Comparison of ENCODE assay signal across 1 cellular context in the genomic region with DNA sequence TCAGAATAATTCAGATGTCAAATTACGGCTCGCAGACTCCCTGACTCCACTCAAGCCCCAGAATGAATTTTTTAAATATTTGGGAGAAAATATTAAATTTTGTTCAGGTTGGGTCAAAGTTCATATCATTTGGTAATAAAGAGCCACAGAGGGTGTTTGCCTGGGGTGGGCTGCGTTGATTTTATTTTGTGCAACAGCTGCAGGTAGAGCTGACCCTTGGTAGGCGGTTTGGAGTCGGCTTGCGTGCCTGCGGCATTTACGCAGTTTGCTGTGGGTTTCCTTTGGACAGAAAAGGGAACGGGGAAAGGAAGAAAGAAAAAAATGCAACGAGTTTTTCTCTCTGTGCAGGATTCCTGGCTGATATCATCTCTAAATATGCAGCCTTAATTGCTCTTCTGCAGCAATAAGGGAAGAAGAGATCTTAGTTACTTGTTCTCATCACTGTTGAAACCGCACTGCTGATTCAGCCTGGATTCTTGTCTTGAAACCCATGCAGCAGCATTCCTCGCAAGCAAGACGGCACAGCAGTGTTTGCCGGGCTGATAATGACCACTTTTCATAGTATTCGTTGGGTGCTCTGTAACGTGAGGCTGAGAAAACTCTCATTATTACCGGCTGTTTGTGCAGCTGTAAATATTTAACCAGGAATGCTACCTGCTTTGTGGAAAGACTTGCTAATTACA.
A peak's percentile ranks its signal among the peaks of the same experiment; 100 is the strongest.
TF ChIP-seq lines count a peak whose summit lies in the region.

No MANE protein-coding gene starts in this region.

TF ChIP-seq in HepG2, 621 proteins besides CTCF, POLR2A, EP300 and RAD21 (continued from another document and continues in another):
- TF ChIP-seq, protein P1, sequence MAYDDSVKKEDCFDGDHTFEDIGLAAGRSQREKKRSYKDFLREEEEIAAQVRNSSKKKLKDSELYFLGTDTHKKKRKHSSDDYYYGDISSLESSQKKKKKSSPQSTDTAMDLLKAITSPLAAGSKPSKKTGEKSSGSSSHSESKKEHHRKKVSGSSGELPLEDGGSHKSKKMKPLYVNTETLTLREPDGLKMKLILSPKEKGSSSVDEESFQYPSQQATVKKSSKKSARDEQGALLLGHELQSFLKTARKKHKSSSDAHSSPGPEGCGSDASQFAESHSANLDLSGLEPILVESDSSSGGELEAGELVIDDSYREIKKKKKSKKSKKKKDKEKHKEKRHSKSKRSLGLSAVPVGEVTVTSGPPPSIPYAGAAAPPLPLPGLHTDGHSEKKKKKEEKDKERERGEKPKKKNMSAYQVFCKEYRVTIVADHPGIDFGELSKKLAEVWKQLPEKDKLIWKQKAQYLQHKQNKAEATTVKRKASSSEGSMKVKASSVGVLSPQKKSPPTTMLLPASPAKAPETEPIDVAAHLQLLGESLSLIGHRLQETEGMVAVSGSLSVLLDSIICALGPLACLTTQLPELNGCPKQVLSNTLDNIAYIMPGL (CRISPR knock-in tag; IDR thresholded peaks at IDR 0.05; ENCODE audit: borderline replicate concordance in 1 of 2, low read depth in 1 of 2) = 0 out of 4 replicates have a peak, but pooled peaks of 1 of the 2 experiments have one; percentile 27
- TF ChIP-seq ZFP36L2 (CRISPR knock-in tag; IDR thresholded peaks at IDR 0.05) = no peak
- TF ChIP-seq DNMT1 (CRISPR knock-in tag; IDR thresholded peaks at IDR 0.05) = no peak
- TF ChIP-seq FOXA1 (IDR thresholded peaks at IDR 0.05) = no peak
- TF ChIP-seq FOXA1 (CRISPR knock-in tag; IDR thresholded peaks at IDR 0.05) = peak; percentile 25; the same call in 1 of the 2 replicates
- TF ChIP-seq, protein P2, sequence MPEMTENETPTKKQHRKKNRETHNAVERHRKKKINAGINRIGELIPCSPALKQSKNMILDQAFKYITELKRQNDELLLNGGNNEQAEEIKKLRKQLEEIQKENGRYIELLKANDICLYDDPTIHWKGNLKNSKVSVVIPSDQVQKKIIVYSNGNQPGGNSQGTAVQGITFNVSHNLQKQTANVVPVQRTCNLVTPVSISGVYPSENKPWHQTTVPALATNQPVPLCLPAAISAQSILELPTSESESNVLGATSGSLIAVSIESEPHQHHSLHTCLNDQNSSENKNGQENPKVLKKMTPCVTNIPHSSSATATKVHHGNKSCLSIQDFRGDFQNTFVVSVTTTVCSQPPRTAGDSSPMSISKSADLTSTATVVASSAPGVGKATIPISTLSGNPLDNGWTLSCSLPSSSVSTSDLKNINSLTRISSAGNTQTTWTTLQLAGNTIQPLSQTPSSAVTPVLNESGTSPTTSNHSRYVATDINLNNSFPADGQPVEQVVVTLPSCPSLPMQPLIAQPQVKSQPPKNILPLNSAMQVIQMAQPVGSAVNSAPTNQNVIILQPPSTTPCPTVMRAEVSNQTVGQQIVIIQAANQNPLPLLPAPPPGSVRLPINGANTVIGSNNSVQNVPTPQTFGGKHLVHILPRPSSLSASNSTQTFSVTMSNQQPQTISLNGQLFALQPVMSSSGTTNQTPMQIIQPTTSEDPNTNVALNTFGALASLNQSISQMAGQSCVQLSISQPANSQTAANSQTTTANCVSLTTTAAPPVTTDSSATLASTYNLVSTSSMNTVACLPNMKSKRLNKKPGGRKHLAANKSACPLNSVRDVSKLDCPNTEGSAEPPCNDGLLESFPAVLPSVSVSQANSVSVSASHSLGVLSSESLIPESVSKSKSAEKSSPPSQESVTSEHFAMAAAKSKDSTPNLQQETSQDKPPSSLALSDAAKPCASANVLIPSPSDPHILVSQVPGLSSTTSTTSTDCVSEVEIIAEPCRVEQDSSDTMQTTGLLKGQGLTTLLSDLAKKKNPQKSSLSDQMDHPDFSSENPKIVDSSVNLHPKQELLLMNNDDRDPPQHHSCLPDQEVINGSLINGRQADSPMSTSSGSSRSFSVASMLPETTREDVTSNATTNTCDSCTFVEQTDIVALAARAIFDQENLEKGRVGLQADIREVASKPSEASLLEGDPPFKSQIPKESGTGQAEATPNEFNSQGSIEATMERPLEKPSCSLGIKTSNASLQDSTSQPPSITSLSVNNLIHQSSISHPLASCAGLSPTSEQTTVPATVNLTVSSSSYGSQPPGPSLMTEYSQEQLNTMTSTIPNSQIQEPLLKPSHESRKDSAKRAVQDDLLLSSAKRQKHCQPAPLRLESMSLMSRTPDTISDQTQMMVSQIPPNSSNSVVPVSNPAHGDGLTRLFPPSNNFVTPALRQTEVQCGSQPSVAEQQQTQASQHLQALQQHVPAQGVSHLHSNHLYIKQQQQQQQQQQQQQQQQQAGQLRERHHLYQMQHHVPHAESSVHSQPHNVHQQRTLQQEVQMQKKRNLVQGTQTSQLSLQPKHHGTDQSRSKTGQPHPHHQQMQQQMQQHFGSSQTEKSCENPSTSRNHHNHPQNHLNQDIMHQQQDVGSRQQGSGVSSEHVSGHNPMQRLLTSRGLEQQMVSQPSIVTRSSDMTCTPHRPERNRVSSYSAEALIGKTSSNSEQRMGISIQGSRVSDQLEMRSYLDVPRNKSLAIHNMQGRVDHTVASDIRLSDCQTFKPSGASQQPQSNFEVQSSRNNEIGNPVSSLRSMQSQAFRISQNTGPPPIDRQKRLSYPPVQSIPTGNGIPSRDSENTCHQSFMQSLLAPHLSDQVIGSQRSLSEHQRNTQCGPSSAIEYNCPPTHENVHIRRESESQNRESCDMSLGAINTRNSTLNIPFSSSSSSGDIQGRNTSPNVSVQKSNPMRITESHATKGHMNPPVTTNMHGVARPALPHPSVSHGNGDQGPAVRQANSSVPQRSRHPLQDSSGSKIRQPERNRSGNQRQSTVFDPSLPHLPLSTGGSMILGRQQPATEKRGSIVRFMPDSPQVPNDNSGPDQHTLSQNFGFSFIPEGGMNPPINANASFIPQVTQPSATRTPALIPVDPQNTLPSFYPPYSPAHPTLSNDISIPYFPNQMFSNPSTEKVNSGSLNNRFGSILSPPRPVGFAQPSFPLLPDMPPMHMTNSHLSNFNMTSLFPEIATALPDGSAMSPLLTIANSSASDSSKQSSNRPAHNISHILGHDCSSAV (CRISPR knock-in tag; IDR thresholded peaks at IDR 0.05; ENCODE audit: borderline replicate concordance) = no peak
- TF ChIP-seq ZSCAN21 (CRISPR knock-in tag; IDR thresholded peaks at IDR 0.05; ENCODE audit: borderline replicate concordance) = no peak
- TF ChIP-seq ZBTB26 (CRISPR knock-in tag; IDR thresholded peaks at IDR 0.05; ENCODE audit: borderline replicate concordance) = no peak
- TF ChIP-seq MAFK (conservative IDR thresholded peaks at IDR 0.05 in 1 of 2, IDR thresholded peaks at IDR 0.05 in 1 of 2; ENCODE audit: low read length in 2 of 2) = 0 out of 4 replicates have a peak, but pooled peaks of 1 of the 2 experiments have one; percentile 7
- no peak for TF ChIP-seq ZBTB44 (CRISPR knock-in tag; IDR thresholded peaks at IDR 0.05)
- no peak for TF ChIP-seq TMF1 (CRISPR knock-in tag; IDR thresholded peaks at IDR 0.05; ENCODE audit: low read depth)
- TF ChIP-seq RXRB (CRISPR knock-in tag; IDR thresholded peaks at IDR 0.05; ENCODE audit: borderline replicate concordance) = peak; percentile 29; the same call in 1 of the 2 replicates
- TF ChIP-seq TERF1 (CRISPR knock-in tag; IDR thresholded peaks at IDR 0.05) = no peak
- no peak for TF ChIP-seq DR1 (CRISPR knock-in tag; IDR thresholded peaks at IDR 0.05)
- no peak for TF ChIP-seq HNRNPUL1 (IDR thresholded peaks at IDR 0.05; ENCODE audit: low read depth, low read length)
- TF ChIP-seq TARDBP (CRISPR knock-in tag; IDR thresholded peaks at IDR 0.05) = peak; percentile 33
- TF ChIP-seq TCF7 (IDR thresholded peaks at IDR 0.05; ENCODE audit: low read depth) = 0 out of 2 replicates have a peak, but pooled peaks have one; percentile 17
- TF ChIP-seq, protein P3, sequence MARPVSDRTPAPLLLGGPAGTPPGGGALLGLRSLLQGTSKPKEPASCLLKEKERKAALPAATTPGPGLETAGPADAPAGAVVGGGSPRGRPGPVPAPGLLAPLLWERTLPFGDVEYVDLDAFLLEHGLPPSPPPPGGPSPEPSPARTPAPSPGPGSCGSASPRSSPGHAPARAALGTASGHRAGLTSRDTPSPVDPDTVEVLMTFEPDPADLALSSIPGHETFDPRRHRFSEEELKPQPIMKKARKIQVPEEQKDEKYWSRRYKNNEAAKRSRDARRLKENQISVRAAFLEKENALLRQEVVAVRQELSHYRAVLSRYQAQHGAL (CRISPR knock-in tag; IDR thresholded peaks at IDR 0.05; ENCODE audit: not compliant biosample characterization) = no peak
- TF ChIP-seq NBN (conservative IDR thresholded peaks at IDR 0.05) = no peak
- TF ChIP-seq HOXA5 (CRISPR knock-in tag; IDR thresholded peaks at IDR 0.05) = no peak
- TF ChIP-seq, protein P4, sequence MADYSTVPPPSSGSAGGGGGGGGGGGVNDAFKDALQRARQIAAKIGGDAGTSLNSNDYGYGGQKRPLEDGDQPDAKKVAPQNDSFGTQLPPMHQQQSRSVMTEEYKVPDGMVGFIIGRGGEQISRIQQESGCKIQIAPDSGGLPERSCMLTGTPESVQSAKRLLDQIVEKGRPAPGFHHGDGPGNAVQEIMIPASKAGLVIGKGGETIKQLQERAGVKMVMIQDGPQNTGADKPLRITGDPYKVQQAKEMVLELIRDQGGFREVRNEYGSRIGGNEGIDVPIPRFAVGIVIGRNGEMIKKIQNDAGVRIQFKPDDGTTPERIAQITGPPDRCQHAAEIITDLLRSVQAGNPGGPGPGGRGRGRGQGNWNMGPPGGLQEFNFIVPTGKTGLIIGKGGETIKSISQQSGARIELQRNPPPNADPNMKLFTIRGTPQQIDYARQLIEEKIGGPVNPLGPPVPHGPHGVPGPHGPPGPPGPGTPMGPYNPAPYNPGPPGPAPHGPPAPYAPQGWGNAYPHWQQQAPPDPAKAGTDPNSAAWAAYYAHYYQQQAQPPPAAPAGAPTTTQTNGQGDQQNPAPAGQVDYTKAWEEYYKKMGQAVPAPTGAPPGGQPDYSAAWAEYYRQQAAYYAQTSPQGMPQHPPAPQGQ (CRISPR knock-in tag; IDR thresholded peaks at IDR 0.05; ENCODE audit: borderline replicate concordance) = no peak
- no peak for TF ChIP-seq ZBTB37 (CRISPR knock-in tag; IDR thresholded peaks at IDR 0.05)
- TF ChIP-seq KDM6A (CRISPR knock-in tag; IDR thresholded peaks at IDR 0.05; ENCODE audit: low read depth) = no peak
- TF ChIP-seq, protein P5, sequence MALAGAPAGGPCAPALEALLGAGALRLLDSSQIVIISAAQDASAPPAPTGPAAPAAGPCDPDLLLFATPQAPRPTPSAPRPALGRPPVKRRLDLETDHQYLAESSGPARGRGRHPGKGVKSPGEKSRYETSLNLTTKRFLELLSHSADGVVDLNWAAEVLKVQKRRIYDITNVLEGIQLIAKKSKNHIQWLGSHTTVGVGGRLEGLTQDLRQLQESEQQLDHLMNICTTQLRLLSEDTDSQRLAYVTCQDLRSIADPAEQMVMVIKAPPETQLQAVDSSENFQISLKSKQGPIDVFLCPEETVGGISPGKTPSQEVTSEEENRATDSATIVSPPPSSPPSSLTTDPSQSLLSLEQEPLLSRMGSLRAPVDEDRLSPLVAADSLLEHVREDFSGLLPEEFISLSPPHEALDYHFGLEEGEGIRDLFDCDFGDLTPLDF (CRISPR knock-in tag; IDR thresholded peaks at IDR 0.05) = no peak
- TF ChIP-seq LCORL (IDR thresholded peaks at IDR 0.05) = no peak
- TF ChIP-seq LCORL (CRISPR knock-in tag; IDR thresholded peaks at IDR 0.05) = 0 out of 2 replicates have a peak, but pooled peaks have one; percentile 27
- TF ChIP-seq GPBP1L1 (CRISPR knock-in tag; IDR thresholded peaks at IDR 0.05) = no peak
- no peak for TF ChIP-seq ZKSCAN1 (IDR thresholded peaks at IDR 0.05; ENCODE audit: low read length)
